ENCODE assay signal across 10 cellular contexts in the genomic region with DNA sequence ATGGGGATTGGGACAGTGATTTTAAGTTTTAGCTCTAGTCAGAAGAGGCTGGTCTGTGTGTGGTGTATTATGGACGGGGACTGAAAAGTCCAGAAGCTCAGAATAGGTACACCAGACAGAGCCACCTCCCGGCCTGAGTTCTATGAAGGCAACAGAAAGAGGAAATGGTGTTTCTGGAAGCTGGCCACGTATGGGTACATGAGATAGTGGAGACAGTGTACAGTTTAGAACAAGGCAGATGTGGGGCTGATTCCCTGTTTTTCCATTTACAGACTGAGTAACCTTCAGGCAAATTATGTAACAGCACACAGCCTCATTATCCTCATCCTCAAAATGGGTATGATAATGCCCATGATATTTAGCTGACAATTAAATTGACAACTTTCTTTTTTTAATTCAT. TPM values are rescaled to one million over a fixed set of nuclear protein-coding genes. Genes with fewer than 3 reads are reported as not detected.
DNase-seq lines count a peak whose midpoint lies in the region; ATAC-seq and TF ChIP-seq lines count a peak whose summit lies in the region.
"Had no signal": no experiment of that assay in that cellular context is flagged by ENCODE, and none has a peak within 500 bp of the region (broad histone marks: within the 10 kb centered on the region; RNA-seq: fewer than 3 reads in every experiment).

No MANE protein-coding gene starts in this region.

- CTCF ChIA-PET in RWPE1 (lab: Yijun Ruan, JAX), result no interaction called here

- intact Hi-C loops in esophagus squamous epithelium (cut with DNase I), result no loop called here

- peaks cover 19% of the 10 kb centered on the region for H3K36me3 Mint-ChIP-seq in osteocyte (ENCODE audit: unreplicated experiment)

- H3K27ac Mint-ChIP-seq in osteocyte (ENCODE audit: unreplicated experiment), result no peak overlapping the region

- H3K4me3 ChIP-seq in NB4 (ENCODE audit: low read depth, low read length) (peak overlapping the region; percentile 90), esophagus squamous epithelium (peak overlapping the region in 2 of 4 donors; percentile 64 to 68)

- WGBS in esophagus squamous epithelium, 2 donors, result 52 to 57% methylated on average over 3 of the region's 3 CpGs

- H3K36me3 ChIP-seq in esophagus squamous epithelium, result peaks cover 0 to 33% (median 0%) of the 10 kb centered on the region in 3 donors

- peaks cover 16% of the 10 kb centered on the region for H3K27me3 Mint-ChIP-seq in osteocyte (ENCODE audit: unreplicated experiment)

- H3K9me3 ChIP-seq in esophagus squamous epithelium, result no peaks in the 10 kb centered on the region

- H3K9me3 Mint-ChIP-seq in osteocyte (ENCODE audit: unreplicated experiment), result no peaks in the 10 kb centered on the region

- peaks cover 18% of the 10 kb centered on the region for H3K4me1 Mint-ChIP-seq in osteocyte (ENCODE audit: unreplicated experiment)

- peak overlapping the region; percentile 86 for H3K4me3 Mint-ChIP-seq in osteocyte (ENCODE audit: unreplicated experiment)

- TF ChIP-seq CTCF in NB4 (IDR thresholded peaks at IDR 0.05; ENCODE audit: low read depth, low read length), result no peak
- TF ChIP-seq CTCF in osteocyte (IDR thresholded peaks at IDR 0.05), result no peak
- no peak for TF ChIP-seq CTCF in RWPE1 (conservative IDR thresholded peaks at IDR 0.05; ENCODE audit: low read depth)
- TF ChIP-seq CTCF in esophagus squamous epithelium (IDR thresholded peaks at IDR 0.05), result no peak

- no peak for ATAC-seq in HG02759 (IDR thresholded peaks at IDR 0.05; ENCODE audit: unreplicated experiment)

- TF ChIP-seq POLR2A in NB4 (IDR thresholded peaks at IDR 0.05; ENCODE audit: extremely low read depth, insufficient read length) (no peak), esophagus squamous epithelium (IDR thresholded peaks at IDR 0.05) (no peak)

- POLR2A ChIA-PET in RWPE1 (lab: Yijun Ruan, JAX; ENCODE audit: low non-redundant PET), result no interaction called here

- H3K4me1 ChIP-seq in esophagus squamous epithelium, result peaks cover 9 to 23% (median 14%) of the 10 kb centered on the region in 3 donors

- H3K27me3 ChIP-seq in esophagus squamous epithelium, result peaks cover 0 to 6% (median 0%) of the 10 kb centered on the region in 4 donors

- DNase-seq in GDM1 (lab: John Stamatoyannopoulos, UW), result peak; percentile 36
- DNase-seq in NB4 (ENCODE audit: low read depth), result peak; percentile 56
- DNase-seq in dermis blood vessel endothelial cell, result peak; percentile 58
- no peak for DNase-seq in osteocyte (ENCODE audit: extremely low spot score, unreplicated experiment)
- no peak for DNase-seq in mesenteric fat pad (ENCODE audit: low spot score)
- no peak for DNase-seq in RWPE1 (ENCODE audit: low spot score)
- DNase-seq in esophagus squamous epithelium (lab: John Stamatoyannopoulos, UW), result no peak
- DNase-seq: NCI-H524, small intestine had no signal

- H3K27ac ChIP-seq in RWPE1 (no peak overlapping the region), esophagus squamous epithelium (no peak overlapping the region)

RNA-seq across cellular contexts. Expression of gene ZNF175, which starts 1.3 kb away (rescaled TPM):
- 4.3 and 8.3 TPM in 2 replicates for total RNA-seq in dermis blood vessel endothelial cell
- 13.5 and 16.9 TPM in 2 replicates for total RNA-seq in osteocyte
- 8.8 TPM for total RNA-seq in mesenteric fat pad
- 1 to 10 TPM; 2.5 to 5.7 (median 2.9) TPM for total RNA-seq in esophagus squamous epithelium

RNA-seq across cellular contexts. Expression of gene SIGLEC6, which starts 40.9 kb away (rescaled TPM):
- total RNA-seq in dermis blood vessel endothelial cell (not detected in 2 replicates), osteocyte (not detected in 2 replicates), mesenteric fat pad (0.58 TPM), esophagus squamous epithelium (1 to 10 TPM in 1 of 4 donors, not detected in 3; 7.1 TPM)

RNA-seq across cellular contexts. Expression of gene SIGLEC5, which starts 57.8 kb away (rescaled TPM):
- not detected in 2 replicates for total RNA-seq in dermis blood vessel endothelial cell
- total RNA-seq in osteocyte, result not detected in 2 replicates
- total RNA-seq in mesenteric fat pad, result 2.2 TPM
- under 1 TPM in 1 of 4 donors, not detected in 3; 0.94 TPM for total RNA-seq in esophagus squamous epithelium

Comparison
In these comparisons a context has a peak if more than half of its experiments do, and no peak if none do; other contexts are left out.
1. DNase-seq: peak in GDM1 (single experiment), NB4 (single experiment) and dermis blood vessel endothelial cell (single experiment); none in osteocyte (single experiment), mesenteric fat pad (single experiment), RWPE1 (single experiment) and esophagus squamous epithelium (single experiment).